In the genomic region with DNA sequence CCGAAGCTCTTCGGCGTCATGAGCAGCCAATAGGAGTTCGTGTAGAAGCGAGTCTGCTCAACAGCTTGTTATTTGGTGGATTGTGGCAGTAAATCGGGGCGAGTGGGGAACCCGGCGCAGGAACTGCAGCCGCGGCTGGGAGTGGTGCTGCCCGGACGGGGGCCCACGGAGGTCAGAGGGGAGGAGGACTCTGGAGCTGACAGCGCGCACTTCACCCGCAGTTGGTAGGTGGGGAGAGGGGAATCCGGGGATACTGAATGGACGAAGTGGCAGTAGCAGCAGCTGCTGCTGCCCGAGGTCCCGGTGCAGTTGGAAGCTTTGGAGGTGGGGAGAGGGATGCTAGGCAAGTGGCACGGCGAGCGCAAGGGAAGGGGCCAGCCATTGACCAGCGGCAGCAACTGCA, we compare ENCODE assay signal across 8 cellular contexts. TPM values are rescaled to one million over a fixed set of nuclear protein-coding genes. Genes with fewer than 3 reads are reported as not detected.
A peak's percentile ranks its signal among the peaks of the same experiment; 100 is the strongest.
DNase-seq lines count a peak whose midpoint lies in the region; ATAC-seq, FAIRE-seq and TF ChIP-seq lines count a peak whose summit lies in the region.

A gene with protein sequence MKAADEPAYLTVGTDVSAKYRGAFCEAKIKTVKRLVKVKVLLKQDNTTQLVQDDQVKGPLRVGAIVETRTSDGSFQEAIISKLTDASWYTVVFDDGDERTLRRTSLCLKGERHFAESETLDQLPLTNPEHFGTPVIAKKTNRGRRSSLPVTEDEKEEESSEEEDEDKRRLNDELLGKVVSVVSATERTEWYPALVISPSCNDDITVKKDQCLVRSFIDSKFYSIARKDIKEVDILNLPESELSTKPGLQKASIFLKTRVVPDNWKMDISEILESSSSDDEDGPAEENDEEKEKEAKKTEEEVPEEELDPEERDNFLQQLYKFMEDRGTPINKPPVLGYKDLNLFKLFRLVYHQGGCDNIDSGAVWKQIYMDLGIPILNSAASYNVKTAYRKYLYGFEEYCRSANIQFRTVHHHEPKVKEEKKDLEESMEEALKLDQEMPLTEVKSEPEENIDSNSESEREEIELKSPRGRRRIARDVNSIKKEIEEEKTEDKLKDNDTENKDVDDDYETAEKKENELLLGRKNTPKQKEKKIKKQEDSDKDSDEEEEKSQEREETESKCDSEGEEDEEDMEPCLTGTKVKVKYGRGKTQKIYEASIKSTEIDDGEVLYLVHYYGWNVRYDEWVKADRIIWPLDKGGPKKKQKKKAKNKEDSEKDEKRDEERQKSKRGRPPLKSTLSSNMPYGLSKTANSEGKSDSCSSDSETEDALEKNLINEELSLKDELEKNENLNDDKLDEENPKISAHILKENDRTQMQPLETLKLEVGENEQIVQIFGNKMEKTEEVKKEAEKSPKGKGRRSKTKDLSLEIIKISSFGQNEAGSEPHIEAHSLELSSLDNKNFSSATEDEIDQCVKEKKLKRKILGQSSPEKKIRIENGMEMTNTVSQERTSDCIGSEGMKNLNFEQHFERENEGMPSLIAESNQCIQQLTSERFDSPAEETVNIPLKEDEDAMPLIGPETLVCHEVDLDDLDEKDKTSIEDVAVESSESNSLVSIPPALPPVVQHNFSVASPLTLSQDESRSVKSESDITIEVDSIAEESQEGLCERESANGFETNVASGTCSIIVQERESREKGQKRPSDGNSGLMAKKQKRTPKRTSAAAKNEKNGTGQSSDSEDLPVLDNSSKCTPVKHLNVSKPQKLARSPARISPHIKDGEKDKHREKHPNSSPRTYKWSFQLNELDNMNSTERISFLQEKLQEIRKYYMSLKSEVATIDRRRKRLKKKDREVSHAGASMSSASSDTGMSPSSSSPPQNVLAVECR (plus strand): TSS at position 79 of the 403 bp plus-strand sequence. CDS start 1,300 bp downstream, outside the sequence.

- H3K4me1 Mint-ChIP-seq in Caco-2 (ENCODE audit: low read depth, unreplicated experiment) = no peaks in the 10 kb centered on the region
- H3K4me1 Mint-ChIP-seq in brain = peaks cover 52% of the 10 kb centered on the region

- H3K36me3 ChIP-seq in Caco-2 (ENCODE audit: control insufficient read depth, insufficient read depth, low read length) (peaks cover 2% of the 10 kb centered on the region), SK-N-SH (replicated peaks in 1 of 2; ENCODE audit: control insufficient read depth in 1 of 2, insufficient read depth in 2 of 2, low read length in 1 of 2) (peaks cover 33 to 41% of the 10 kb centered on the region in 2 experiments), HepG2 (replicated peaks in 1 of 2; ENCODE audit: control insufficient read depth in 1 of 2, insufficient read depth in 2 of 2, low read length in 2 of 2) (peaks cover 8 to 32% of the 10 kb centered on the region in 2 experiments)

- TF ChIP-seq EP300 in SK-N-SH (IDR thresholded peaks at IDR 0.05; ENCODE audit: borderline replicate concordance in 1 of 2, low read depth in 1 of 2, low read length in 1 of 2) = no peak
- no peak for TF ChIP-seq EP300 in HepG2 (IDR thresholded peaks at IDR 0.05; ENCODE audit: low read depth in 2 of 2, low read length in 2 of 2)
- TF ChIP-seq EP300 in HepG2 (CRISPR knock-in tag; IDR thresholded peaks at IDR 0.05; ENCODE audit: borderline replicate concordance) = no peak

- TF ChIP-seq CTCF in Caco-2 (IDR thresholded peaks at IDR 0.05; ENCODE audit: insufficient read depth in 1 of 2, low read depth in 1 of 2, low read length in 1 of 2, severe bottlenecking in 1 of 2, unreplicated experiment in 1 of 2) = no peak
- no peak for TF ChIP-seq CTCF in SK-N-SH (IDR thresholded peaks at IDR 0.05)
- no peak for TF ChIP-seq CTCF in brain (conservative IDR thresholded peaks at IDR 0.05)
- TF ChIP-seq CTCF in HepG2 (CRISPR knock-in tag; IDR thresholded peaks at IDR 0.05) = no peak

- peaks cover 7% of the 10 kb centered on the region; the same call in 1 of the 2 replicates for H3K4me1 ChIP-seq in Caco-2
- peaks cover 2 to 6% of the 10 kb centered on the region in 2 experiments; a peak in 2 of 4 replicates for H3K4me1 ChIP-seq in SK-N-SH (ENCODE audit: control insufficient read depth in 1 of 2, insufficient read depth in 2 of 2, low read depth in 1 of 2, low read length in 1 of 2)
- H3K4me1 ChIP-seq in HepG2 (ENCODE audit: insufficient read depth, low read length) = peaks cover 43% of the 10 kb centered on the region

- DNase-seq in Caco-2 = no peak
- DNase-seq in SK-N-SH = no peak
- no peak for DNase-seq in HepG2 (ENCODE audit: low spot score)
- DNase-seq in stimulated activated CD4-positive, alpha-beta T cell treated with anti-CD3 and anti-CD28 coated beads, Interleukin-4, amount 100 ng/mL, for 24 hours = peak; percentile 86
- DNase-seq in SW480 (ENCODE audit: low spot score) = no peak
- no peak for DNase-seq in pons (ENCODE audit: low spot score)

- FAIRE-seq in HepG2 (lab: Jason Lieb, UNC) = no peak

- no peaks in the 10 kb centered on the region for H3K27me3 Mint-ChIP-seq in Caco-2 (ENCODE audit: insufficient read depth, unreplicated experiment)
- peaks cover 5% of the 10 kb centered on the region for H3K27me3 Mint-ChIP-seq in brain

- peaks cover 6% of the 10 kb centered on the region for H3F3A ChIP-seq in SK-N-SH (replicated peaks; ENCODE audit: insufficient read depth)

- WGBS in SK-N-SH (ENCODE audit: low lambda C conversion rate) = 4% methylated on average over 16 of the region's 25 CpGs
- WGBS in HepG2 (ENCODE audit: low lambda C conversion rate) = 0% methylated on average over 23 of the region's 25 CpGs

- BruUV-seq in Caco-2 (replicated peaks; lab: Mats Ljungman, UMichigan) (no TSS peak), HepG2 (replicated peaks; lab: Mats Ljungman, UMichigan) (no TSS peak)

- peak within 1 kb of the TSS; percentile 97 to 100 for H3K27ac ChIP-seq in SK-N-SH (ENCODE audit: low read depth in 2 of 2, low read length in 1 of 2)
- peak within 1 kb of the TSS; percentile 96 for H3K27ac ChIP-seq in HepG2 (ENCODE audit: extremely low read length, insufficient read depth, low read length)

- H3K9ac ChIP-seq in SK-N-SH = peak within 1 kb of the TSS; percentile 91
- H3K9ac ChIP-seq in HepG2 (ENCODE audit: insufficient read depth, low read depth, low read length) = peak within 1 kb of the TSS; percentile 93

- intact Hi-C loops in Caco-2 (cut with micrococcal nuclease; ENCODE audit: unreplicated experiment) (loop anchor here (1.0 to 5.0 kb wide), 4 partner anchors 41 to 98 kb away; a partner anchor contains a TSS), HepG2 (cut with micrococcal nuclease; ENCODE audit: unreplicated experiment) (loop anchor here (5.0 kb wide), 1 partner anchor 34 kb away; no protein-coding TSS in a partner anchor)

- peak within 1 kb of the TSS; percentile 78; the same call in 1 of the 2 replicates for H2AFZ ChIP-seq in SK-N-SH (ENCODE audit: low read depth)
- H2AFZ ChIP-seq in HepG2 (ENCODE audit: low read length) = peak within 1 kb of the TSS; percentile 61

- ATAC-seq in HepG2 (no peak), GM18498 (IDR thresholded peaks at IDR 0.05; ENCODE audit: unreplicated experiment) (no peak)

- H3K9me3 Mint-ChIP-seq in Caco-2 (ENCODE audit: unreplicated experiment) (no peaks in the 10 kb centered on the region), brain (no peaks in the 10 kb centered on the region)

- H3K4me2 ChIP-seq in SK-N-SH (peak within 1 kb of the TSS; percentile 85), HepG2 (ENCODE audit: low read depth, low read length) (peak within 1 kb of the TSS; percentile 97)

- no peaks in the 10 kb centered on the region for H3K9me2 ChIP-seq in SK-N-SH

- H3K9me3 ChIP-seq in Caco-2 (no peaks in the 10 kb centered on the region), SK-N-SH (no peaks in the 10 kb centered on the region), HepG2 (ENCODE audit: low read length) (no peaks in the 10 kb centered on the region)

- in situ Hi-C loops in HepG2 (cut with HindIII; ENCODE audit: extremely low pct_ligation_motif_present, low pct_unique_long_range_greater_than_20kb) = no loop called here

- no peaks in the 10 kb centered on the region for H3K27me3 ChIP-seq in Caco-2 (replicated peaks; ENCODE audit: control insufficient read depth, insufficient read depth, low read length)
- H3K27me3 ChIP-seq in SK-N-SH (ENCODE audit: insufficient read depth) = no peaks in the 10 kb centered on the region
- H3K27me3 ChIP-seq in HepG2 (ENCODE audit: control insufficient read depth in 1 of 2, insufficient read depth in 2 of 2, low read length in 2 of 2) = no peaks in the 10 kb centered on the region; a peak in 1 of 5 replicates

- H3K27ac Mint-ChIP-seq in Caco-2 (ENCODE audit: unreplicated experiment) (peak within 1 kb of the TSS; percentile 74), brain (peak within 1 kb of the TSS in 1 of 5 experiments; percentile 99)

- H3K36me3 Mint-ChIP-seq in Caco-2 (ENCODE audit: insufficient read depth, unreplicated experiment) = peaks cover 35% of the 10 kb centered on the region
- H3K36me3 Mint-ChIP-seq in brain = peaks cover 46% of the 10 kb centered on the region

- CTCF ChIA-PET in Caco-2 (lab: Charles Lee) = interaction anchor here (0.5 to 1.9 kb wide), 6 partner anchors 11 to 97 kb away, joined by 3 to 12 read pairs (median 6); a partner anchor contains a TSS
- CTCF ChIA-PET in SK-N-SH (lab: Yijun Ruan, JAX) = interaction anchor here (0.6 to 1.6 kb wide), 9 partner anchors 8 to 98 kb away, joined by 3 to 6 read pairs (median 3); no protein-coding TSS in a partner anchor
- CTCF ChIA-PET in HepG2 (lab: Yijun Ruan, JAX; ENCODE audit: low intra/inter-chr PET ratio, low total read pairs) = no interaction called here

- H3K4me3 Mint-ChIP-seq in Caco-2 (ENCODE audit: unreplicated experiment) = no peak within 1 kb of the TSS
- H3K4me3 Mint-ChIP-seq in brain = peak within 1 kb of the TSS in 4 of 5 experiments; percentile 95 to 100 (median 99)

- peaks cover 83% of the 10 kb centered on the region for H3K79me2 ChIP-seq in SK-N-SH (ENCODE audit: insufficient read depth)
- peaks cover 78% of the 10 kb centered on the region for H3K79me2 ChIP-seq in HepG2 (ENCODE audit: insufficient read depth, low read length)

- peak in 1 of 2 experiments; percentile 81; a peak in 2 of 4 replicates for TF ChIP-seq POLR2A in HepG2 (IDR thresholded peaks at IDR 0.05; ENCODE audit: insufficient read depth in 1 of 2, low read depth in 2 of 2, low read length in 2 of 2)

- TF ChIP-seq RAD21 in SK-N-SH (IDR thresholded peaks at IDR 0.05; ENCODE audit: low read length) (no peak), HepG2 (CRISPR knock-in tag; IDR thresholded peaks at IDR 0.05) (peak; percentile 44; the same call in 1 of the 2 replicates)

- H3K4me3 ChIP-seq in Caco-2 (ENCODE audit: low read depth, low read length) = peak within 1 kb of the TSS; percentile 85
- peak within 1 kb of the TSS; percentile 91 to 100 for H3K4me3 ChIP-seq in SK-N-SH (ENCODE audit: low read depth in 2 of 2, low read length in 1 of 2)
- peak within 1 kb of the TSS; percentile 83 to 95 (median 86) for H3K4me3 ChIP-seq in HepG2 (replicated peaks in 1 of 3; ENCODE audit: insufficient read depth in 1 of 3, low read depth in 2 of 3, low read length in 3 of 3)

- H4K20me1 ChIP-seq in SK-N-SH (ENCODE audit: insufficient read depth) (peaks cover 41% of the 10 kb centered on the region), HepG2 (ENCODE audit: insufficient read depth, low read length) (peaks cover 40% of the 10 kb centered on the region)

- POLR2A ChIA-PET in Caco-2 (lab: Charles Lee) = interaction anchor here (0.5 to 1.9 kb wide), 14 partner anchors 9 to 1950 kb away, joined by 3 to 27 read pairs (median 5); a partner anchor contains a TSS
- POLR2A ChIA-PET in SK-N-SH (lab: Yijun Ruan, JAX) = interaction anchor here (0.5 to 1.6 kb wide), 10 partner anchors 21 to 1030 kb away, joined by 3 to 8 read pairs (median 4); a partner anchor contains a TSS
- POLR2A ChIA-PET in HepG2 (lab: Yijun Ruan, JAX) = interaction anchor here (0.6 to 3.5 kb wide), 30 partner anchors 8 to 1186 kb away, joined by 3 to 92 read pairs (median 6); a partner anchor contains a TSS

RNA-seq across cellular contexts. Expression of the gene that starts here (rescaled TPM):
- total RNA-seq in Caco-2 (2022) (30.7 and 31.5 TPM in 2 replicates), HepG2 (2016; rRNA removed; fragmentation: Illumina TruSeq; extraction: Trizol) (9.7 and 9.9 TPM in 2 replicates)
- polyA plus RNA-seq in SK-N-SH (2012; rRNA removed) (4.6 and 5.6 TPM in 2 replicates), brain (ENCODE audit: insufficient read depth, low read depth, low replicate concordance) (2.8 TPM), HepG2 (2011; rRNA removed) (6.2 and 7.2 TPM in 2 replicates)
- 4.8 and 7.2 TPM in 2 replicates for polyA plus RNA-seq in SK-N-SH (2012; cell fraction: cytosol; rRNA removed)
- polyA plus RNA-seq in SK-N-SH (2012; cell fraction: nucleus; rRNA removed) = 12.3 and 13.9 TPM in 2 replicates
- 27.6 and 35.2 TPM in 2 replicates for total RNA-seq in HepG2 (2016; cell fraction: cytosol; rRNA removed; fragmentation: Illumina TruSeq; extraction: Trizol; ENCODE audit: low read depth)
- total RNA-seq in HepG2 (2016; cell fraction: insoluble cytoplasmic fraction; rRNA removed; fragmentation: Illumina TruSeq; extraction: Trizol) = 8.3 and 10.4 TPM in 2 replicates
- 10.1 and 11.0 TPM in 2 replicates for total RNA-seq in HepG2 (2016; cell fraction: membrane; rRNA removed; fragmentation: Illumina TruSeq; extraction: Trizol)
- 20.6 and 24.9 TPM in 2 replicates for total RNA-seq in HepG2 (2016; cell fraction: nucleus; rRNA removed; fragmentation: Illumina TruSeq; extraction: Trizol)
- polyA plus RNA-seq in HepG2 (2011; cell fraction: cytosol; rRNA removed) = 1.9 and 3.0 TPM in 2 replicates
- polyA plus RNA-seq in HepG2 (2011; cell fraction: nucleus; rRNA removed) = 11.9 and 12.4 TPM in 2 replicates
- 9.0 and 12.9 TPM in 2 replicates for polyA plus RNA-seq in HepG2 (2012)
- 0.31 and 0.49 TPM in 2 replicates for polyA plus RNA-seq in HepG2 (2016; cell fraction: cytosol; fragmentation: Illumina TruSeq; extraction: Trizol; ENCODE audit: low read depth)
- 10.4 and 10.9 TPM in 2 replicates for polyA plus RNA-seq in HepG2 (2016; cell fraction: insoluble cytoplasmic fraction; fragmentation: Illumina TruSeq; extraction: Trizol; ENCODE audit: low read depth)
- 1.0 and 1.1 TPM in 2 replicates for polyA plus RNA-seq in HepG2 (2016; cell fraction: membrane; fragmentation: Illumina TruSeq; extraction: Trizol; ENCODE audit: low read depth)
- 25.3 and 34.6 TPM in 2 replicates for polyA plus RNA-seq in HepG2 (2016; cell fraction: nucleus; fragmentation: Illumina TruSeq; extraction: Trizol; ENCODE audit: insufficient read depth, low read depth)
- 5.8 and 8.2 TPM in 2 replicates for polyA minus RNA-seq in HepG2 (2011; rRNA and poly(A)+ RNA removed; ENCODE audit: low replicate concordance)
- 6.2 and 8.8 TPM in 2 replicates for polyA minus RNA-seq in HepG2 (2011; cell fraction: cytosol; rRNA and poly(A)+ RNA removed)
- polyA minus RNA-seq in HepG2 (2011; cell fraction: nucleus; rRNA and poly(A)+ RNA removed) = 73.2 and 80.9 TPM in 2 replicates
